13 cellular contexts compared by ENCODE assay signal in genomic region chr1:224065455-224065854, GRCh38. TPM values are rescaled to one million over a fixed set of nuclear protein-coding genes. Genes with fewer than 3 reads are reported as not detected.
DNase-seq lines count a peak whose midpoint lies in the region; ATAC-seq, FAIRE-seq and TF ChIP-seq lines count a peak whose summit lies in the region.
"Had no signal": no experiment of that assay in that cellular context is flagged by ENCODE, and none has a peak within 500 bp of the region (broad histone marks: within the 10 kb centered on the region; RNA-seq: fewer than 3 reads in every experiment).

No MANE protein-coding gene starts in this region.

- H3K36me3 ChIP-seq in uterus (no peaks in the 10 kb centered on the region), WERI-Rb-1 (no peaks in the 10 kb centered on the region)

- DNase-seq in AG20443 (ENCODE audit: low spot score) (peak; percentile 28), H54 (ENCODE audit: insufficient read length, low spot score) (peak; percentile 19), hepatic stellate cell (ENCODE audit: low spot score) (peak; percentile 46), uterus (no peak), WERI-Rb-1 (no peak)
- DNase-seq: NCI-H1930, SHP77 treated with DMSO at 0.1 percent for 48 hours had no signal

- H3K27me3 ChIP-seq in uterus (no peaks in the 10 kb centered on the region), WERI-Rb-1 (ENCODE audit: insufficient read depth, low read depth, severe bottlenecking) (no peaks in the 10 kb centered on the region)

- no peak for FAIRE-seq in H54 (lab: Jason Lieb, UNC)

- H3K4me3 Mint-ChIP-seq in stimulated activated memory B cell treated with anti-CD40 and anti-IgM and Interleukin-4, amounts not matched to agents 10 μg/mL and 1 μg/mL and 100 μg/mL, for 72 hours: no peak overlapping the region
- H3K4me3 Mint-ChIP-seq: CD14-positive monocyte, neural crest cell, WTC11 had no signal

- TF ChIP-seq CTCF in uterus (IDR thresholded peaks at IDR 0.05): no peak
- TF ChIP-seq CTCF in WERI-Rb-1 (IDR thresholded peaks at IDR 0.05; ENCODE audit: low read depth, low read length): no peak

- H3K27me3 Mint-ChIP-seq in stimulated activated memory B cell treated with anti-CD40 and anti-IgM and Interleukin-4, amounts not matched to agents 10 μg/mL and 1 μg/mL and 100 μg/mL, for 72 hours: peaks cover 12% of the 10 kb centered on the region

- H3K36me3 Mint-ChIP-seq in stimulated activated memory B cell treated with anti-CD40 and anti-IgM and Interleukin-4, amounts not matched to agents 10 μg/mL and 1 μg/mL and 100 μg/mL, for 72 hours: no peaks in the 10 kb centered on the region
- H3K36me3 Mint-ChIP-seq: CD14-positive monocyte, WTC11 had no signal

- TF ChIP-seq POLR2A in H54 (IDR thresholded peaks at IDR 0.05; ENCODE audit: low read depth, low read length) (no peak), uterus (IDR thresholded peaks at IDR 0.05) (no peak)

- H3K27ac ChIP-seq in uterus (no peak overlapping the region), WERI-Rb-1 (no peak overlapping the region)

- intact Hi-C loops in uterus (cut with DNase I; ENCODE audit: low total_unique reads): no loop called here

- ATAC-seq in SK-N-SH treated with all-trans-retinoic acid at 6 μM for 48 hours (peak; percentile 24; the same call in 1 of the 3 replicates), HG02970 (IDR thresholded peaks at IDR 0.05; ENCODE audit: low FRiP score, unreplicated experiment) (no peak)
- ATAC-seq in stimulated activated memory B cell treated with anti-CD40 and anti-IgM and Interleukin-4, amounts not matched to agents 10 μg/mL and 1 μg/mL and 100 μg/mL, for 72 hours: no peak
- ATAC-seq: WTC11 had no signal

- no peaks in the 10 kb centered on the region for H3K4me1 ChIP-seq in uterus

- H3K9me3 Mint-ChIP-seq in stimulated activated memory B cell treated with anti-CD40 and anti-IgM and Interleukin-4, amounts not matched to agents 10 μg/mL and 1 μg/mL and 100 μg/mL, for 72 hours: no peaks in the 10 kb centered on the region
- H3K9me3 Mint-ChIP-seq: CD14-positive monocyte, neural crest cell had no signal

- H3K4me1 Mint-ChIP-seq in stimulated activated memory B cell treated with anti-CD40 and anti-IgM and Interleukin-4, amounts not matched to agents 10 μg/mL and 1 μg/mL and 100 μg/mL, for 72 hours: no peaks in the 10 kb centered on the region
- H3K4me1 Mint-ChIP-seq: CD14-positive monocyte, neural crest cell had no signal

- no peak overlapping the region for H3K4me3 ChIP-seq in uterus
- no peak overlapping the region for H3K4me3 ChIP-seq in WERI-Rb-1 (ENCODE audit: low read depth, low read length)

- H3K27ac Mint-ChIP-seq in stimulated activated memory B cell treated with anti-CD40 and anti-IgM and Interleukin-4, amounts not matched to agents 10 μg/mL and 1 μg/mL and 100 μg/mL, for 72 hours: no peak overlapping the region
- H3K27ac Mint-ChIP-seq: CD14-positive monocyte, WTC11 had no signal

- H3K9me3 ChIP-seq in uterus (no peaks in the 10 kb centered on the region), WERI-Rb-1 (ENCODE audit: severe bottlenecking) (no peaks in the 10 kb centered on the region)

TF ChIP-seq in SK-N-SH treated with all-trans-retinoic acid at 6 μM for 48 hours, 23 proteins besides CTCF, POLR2A, EP300 and RAD21:
- no peak for TF ChIP-seq TCF4 (CRISPR knock-in tag; IDR thresholded peaks at IDR 0.05; ENCODE audit: borderline replicate concordance)
- TF ChIP-seq RARB (CRISPR knock-in tag; IDR thresholded peaks at IDR 0.05): no peak
- TF ChIP-seq ZNF70 (CRISPR knock-in tag; IDR thresholded peaks at IDR 0.05): no peak
- no peak for TF ChIP-seq ZC3H10 (CRISPR knock-in tag; IDR thresholded peaks at IDR 0.05)
- no peak for TF ChIP-seq ZNF8 (CRISPR knock-in tag; IDR thresholded peaks at IDR 0.05)
- TF ChIP-seq, protein P1, sequence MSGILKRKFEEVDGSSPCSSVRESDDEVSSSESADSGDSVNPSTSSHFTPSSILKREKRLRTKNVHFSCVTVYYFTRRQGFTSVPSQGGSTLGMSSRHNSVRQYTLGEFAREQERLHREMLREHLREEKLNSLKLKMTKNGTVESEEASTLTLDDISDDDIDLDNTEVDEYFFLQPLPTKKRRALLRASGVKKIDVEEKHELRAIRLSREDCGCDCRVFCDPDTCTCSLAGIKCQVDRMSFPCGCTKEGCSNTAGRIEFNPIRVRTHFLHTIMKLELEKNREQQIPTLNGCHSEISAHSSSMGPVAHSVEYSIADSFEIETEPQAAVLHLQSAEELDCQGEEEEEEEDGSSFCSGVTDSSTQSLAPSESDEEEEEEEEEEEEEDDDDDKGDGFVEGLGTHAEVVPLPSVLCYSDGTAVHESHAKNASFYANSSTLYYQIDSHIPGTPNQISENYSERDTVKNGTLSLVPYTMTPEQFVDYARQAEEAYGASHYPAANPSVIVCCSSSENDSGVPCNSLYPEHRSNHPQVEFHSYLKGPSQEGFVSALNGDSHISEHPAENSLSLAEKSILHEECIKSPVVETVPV (CRISPR knock-in tag; IDR thresholded peaks at IDR 0.05): no peak
- no peak for TF ChIP-seq ZNF565 (CRISPR knock-in tag; conservative IDR thresholded peaks at IDR 0.05; ENCODE audit: low read depth)
- no peak for TF ChIP-seq CSDC2 (CRISPR knock-in tag; IDR thresholded peaks at IDR 0.05)
- no peak for TF ChIP-seq ESRRG (CRISPR knock-in tag; IDR thresholded peaks at IDR 0.05)
- no peak for TF ChIP-seq ZFP30 (CRISPR knock-in tag; IDR thresholded peaks at IDR 0.05)
- TF ChIP-seq, protein P2, sequence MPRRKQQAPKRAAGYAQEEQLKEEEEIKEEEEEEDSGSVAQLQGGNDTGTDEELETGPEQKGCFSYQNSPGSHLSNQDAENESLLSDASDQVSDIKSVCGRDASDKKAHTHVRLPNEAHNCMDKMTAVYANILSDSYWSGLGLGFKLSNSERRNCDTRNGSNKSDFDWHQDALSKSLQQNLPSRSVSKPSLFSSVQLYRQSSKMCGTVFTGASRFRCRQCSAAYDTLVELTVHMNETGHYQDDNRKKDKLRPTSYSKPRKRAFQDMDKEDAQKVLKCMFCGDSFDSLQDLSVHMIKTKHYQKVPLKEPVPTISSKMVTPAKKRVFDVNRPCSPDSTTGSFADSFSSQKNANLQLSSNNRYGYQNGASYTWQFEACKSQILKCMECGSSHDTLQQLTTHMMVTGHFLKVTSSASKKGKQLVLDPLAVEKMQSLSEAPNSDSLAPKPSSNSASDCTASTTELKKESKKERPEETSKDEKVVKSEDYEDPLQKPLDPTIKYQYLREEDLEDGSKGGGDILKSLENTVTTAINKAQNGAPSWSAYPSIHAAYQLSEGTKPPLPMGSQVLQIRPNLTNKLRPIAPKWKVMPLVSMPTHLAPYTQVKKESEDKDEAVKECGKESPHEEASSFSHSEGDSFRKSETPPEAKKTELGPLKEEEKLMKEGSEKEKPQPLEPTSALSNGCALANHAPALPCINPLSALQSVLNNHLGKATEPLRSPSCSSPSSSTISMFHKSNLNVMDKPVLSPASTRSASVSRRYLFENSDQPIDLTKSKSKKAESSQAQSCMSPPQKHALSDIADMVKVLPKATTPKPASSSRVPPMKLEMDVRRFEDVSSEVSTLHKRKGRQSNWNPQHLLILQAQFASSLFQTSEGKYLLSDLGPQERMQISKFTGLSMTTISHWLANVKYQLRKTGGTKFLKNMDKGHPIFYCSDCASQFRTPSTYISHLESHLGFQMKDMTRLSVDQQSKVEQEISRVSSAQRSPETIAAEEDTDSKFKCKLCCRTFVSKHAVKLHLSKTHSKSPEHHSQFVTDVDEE (CRISPR knock-in tag; IDR thresholded peaks at IDR 0.05): no peak

RNA-seq across cellular contexts. Expression of gene FBXO28, which starts 48.5 kb away (rescaled TPM):
- total RNA-seq in uterus: 10 to 100 TPM; 10.5 to 49.1 (median 21.8) TPM

Comparison
In these comparisons a context has a peak if more than half of its experiments do, and no peak if none do; other contexts are left out.
1. DNase-seq: peak in AG20443 (single experiment), H54 (single experiment) and hepatic stellate cell (single experiment); none in uterus (0 of 2) and WERI-Rb-1 (single experiment).